Comparison of ENCODE assay signal across 10 cellular contexts in genomic region chr4:94595880-94596483, GRCh38.
DNase-seq lines count a peak whose midpoint lies in the region; ATAC-seq and TF ChIP-seq lines count a peak whose summit lies in the region.
"Had no signal": no experiment of that assay in that cellular context is flagged by ENCODE, and none has a peak within 500 bp of the region (broad histone marks: within the 10 kb centered on the region; RNA-seq: fewer than 3 reads in every experiment).

No MANE protein-coding gene starts in this region.

- H3K36me3 Mint-ChIP-seq in CD4-positive, alpha-beta T cell (ENCODE audit: low read depth): peaks cover 14% of the 10 kb centered on the region

- no peak overlapping the region for H2AK5ac ChIP-seq in mesenchymal stem cell (ENCODE audit: low read length, severe bottlenecking)

- H3K27me3 ChIP-seq in CD4-positive, alpha-beta T cell (ENCODE audit: control insufficient read depth, insufficient read depth, low read length): no peaks in the 10 kb centered on the region
- H3K27me3 ChIP-seq in mesenchymal stem cell (ENCODE audit: control insufficient read depth in 1 of 2, insufficient read depth in 1 of 2, low read length in 2 of 2): no peaks in the 10 kb centered on the region
- H3K27me3 ChIP-seq: SJSA1 had no signal

- no peaks in the 10 kb centered on the region for H3K9me3 Mint-ChIP-seq in CD4-positive, alpha-beta T cell

- no peak overlapping the region for H2BK120ac ChIP-seq in mesenchymal stem cell (ENCODE audit: low read depth, low read length)

- intact Hi-C loops in CD4-positive, alpha-beta T cell (cut with DNase I, micrococcal nuclease): loop anchor here (1.0 to 5.0 kb wide), 3 partner anchors 190 to 292 kb away; no protein-coding TSS in a partner anchor
- intact Hi-C loops in posterior vena cava (cut with DNase I): no loop called here

- H3K14ac ChIP-seq in mesenchymal stem cell (ENCODE audit: low read length in 2 of 2): no peak overlapping the region

- H2BK15ac ChIP-seq in mesenchymal stem cell (ENCODE audit: low read depth, poor library complexity, severe bottlenecking): no peak overlapping the region

- no peak overlapping the region for H3K27ac ChIP-seq in CD4-positive, alpha-beta T cell (ENCODE audit: low read depth, low read length)
- H3K27ac ChIP-seq in mesenchymal stem cell (ENCODE audit: low read length, poor library complexity, severe bottlenecking): no peak overlapping the region
- H3K27ac ChIP-seq: SJSA1, skin epidermis had no signal

- WGBS in mesenchymal stem cell: no CpG with 5 or more reads among the region's 5 CpGs

- no peak overlapping the region for H4K91ac ChIP-seq in mesenchymal stem cell (ENCODE audit: low read length)

- H3K27ac Mint-ChIP-seq in CD4-positive, alpha-beta T cell: no peak overlapping the region

- POLR2A ChIA-PET in CD4-positive, alpha-beta T cell (lab: Charles Lee): no interaction called here

- DNase-seq in CD4-positive, alpha-beta T cell: no peak
- peak; percentile 61 for DNase-seq in NCI-H510A treated with DMSO at 0.1 percent for 48 hours (lab: John Stamatoyannopoulos, UW)
- DNase-seq in cerebellar cortex (ENCODE audit: low spot score): peak; percentile 34
- peak; percentile 68 for DNase-seq in mesenchymal stem cell
- no peak for DNase-seq in activated effector memory CD4-positive, alpha-beta T cell treated with Interleukin-2 at 50 U/mL for 16 hours
- DNase-seq in posterior vena cava (ENCODE audit: low spot score): no peak

- H3K9ac ChIP-seq in mesenchymal stem cell (ENCODE audit: low read length): no peak overlapping the region

- H3K4me3 ChIP-seq in mesenchymal stem cell (ENCODE audit: insufficient read depth in 1 of 2, low read depth in 1 of 2, low read length in 2 of 2): no peak overlapping the region
- H3K4me3 ChIP-seq: SJSA1, skin epidermis had no signal

- no peak overlapping the region for H3K23ac ChIP-seq in mesenchymal stem cell (ENCODE audit: low read length in 2 of 2)

- no peaks in the 10 kb centered on the region for H3K27me3 Mint-ChIP-seq in CD4-positive, alpha-beta T cell

- TF ChIP-seq CTCF in CD4-positive, alpha-beta T cell (IDR thresholded peaks at IDR 0.05): peak; percentile 89

- CTCF ChIA-PET in CD4-positive, alpha-beta T cell (lab: Charles Lee): no interaction called here

- no peak for ATAC-seq in CD4-positive, alpha-beta T cell (ENCODE audit: poor library complexity)
- peak; percentile 81 for ATAC-seq in GM18520 (IDR thresholded peaks at IDR 0.05; ENCODE audit: unreplicated experiment)
- ATAC-seq in HG03095 (IDR thresholded peaks at IDR 0.05; ENCODE audit: unreplicated experiment): peak; percentile 73

- peaks cover 12% of the 10 kb centered on the region for H3K79me1 ChIP-seq in mesenchymal stem cell (replicated peaks; ENCODE audit: low read length, poor library complexity, severe bottlenecking)

- no peaks in the 10 kb centered on the region for H3K4me1 Mint-ChIP-seq in CD4-positive, alpha-beta T cell (ENCODE audit: low read depth)

- no peaks in the 10 kb centered on the region for H3K4me1 ChIP-seq in mesenchymal stem cell (ENCODE audit: control insufficient read depth, insufficient read depth, low read depth, low read length)
- H3K4me1 ChIP-seq: SJSA1 had no signal

- H2BK5ac ChIP-seq in mesenchymal stem cell (ENCODE audit: low read depth, low read length, poor library complexity, severe bottlenecking): no peak overlapping the region

- peaks cover 8 to 31% of the 10 kb centered on the region in 2 experiments for H3K36me3 ChIP-seq in mesenchymal stem cell (ENCODE audit: control insufficient read depth in 1 of 2, insufficient read depth in 2 of 2, low read depth in 1 of 2, low read length in 2 of 2)

- no peak overlapping the region for H3K18ac ChIP-seq in mesenchymal stem cell (ENCODE audit: low read depth in 1 of 2, low read length in 2 of 2)

- H4K8ac ChIP-seq in mesenchymal stem cell (ENCODE audit: low read length): no peak overlapping the region

- H2BK12ac ChIP-seq in mesenchymal stem cell (ENCODE audit: low read length in 2 of 2): no peak overlapping the region

- no peak overlapping the region for H3K4me3 Mint-ChIP-seq in CD4-positive, alpha-beta T cell

- no peak overlapping the region for H3K4ac ChIP-seq in mesenchymal stem cell (ENCODE audit: low read depth in 1 of 2, low read length in 2 of 2)

- no peaks in the 10 kb centered on the region for H3K9me3 ChIP-seq in CD4-positive, alpha-beta T cell (ENCODE audit: control insufficient read depth, low read length)
- no peaks in the 10 kb centered on the region for H3K9me3 ChIP-seq in mesenchymal stem cell (ENCODE audit: control insufficient read depth, low read length)
- H3K9me3 ChIP-seq: SJSA1 had no signal

- H2AFZ ChIP-seq in mesenchymal stem cell (ENCODE audit: low read depth, low read length): no peak overlapping the region

- H3K4me2 ChIP-seq in mesenchymal stem cell (ENCODE audit: low read length, poor library complexity, severe bottlenecking): no peak overlapping the region

Comparison
In these comparisons a context has a peak if more than half of its experiments do, and no peak if none do; other contexts are left out.
1. DNase-seq: peak in NCI-H510A treated with DMSO at 0.1 percent for 48 hours (single experiment), cerebellar cortex (single experiment) and mesenchymal stem cell (single experiment); none in CD4-positive, alpha-beta T cell (0 of 10), activated effector memory CD4-positive, alpha-beta T cell treated with Interleukin-2 at 50 U/mL for 16 hours (single experiment) and posterior vena cava (single experiment).
2. intact Hi-C loops: an anchor here in CD4-positive, alpha-beta T cell (1.0 to 5.0 kb wide); none called in posterior vena cava.